In genomic region chr16:88759245-88759975, GRCh38 we compare ENCODE assay signal across 7 cellular contexts. TPM values are rescaled to one million over a fixed set of nuclear protein-coding genes. Genes with fewer than 3 reads are reported as not detected.
A peak's percentile ranks its signal among the peaks of the same experiment; 100 is the strongest.
DNase-seq lines count a peak whose midpoint lies in the region; ATAC-seq and TF ChIP-seq lines count a peak whose summit lies in the region.
"Had no signal": no experiment of that assay in that cellular context is flagged by ENCODE, and none has a peak within 500 bp of the region (broad histone marks: within the 10 kb centered on the region; RNA-seq: fewer than 3 reads in every experiment).

No MANE protein-coding gene starts in this region.

- peaks cover 21% of the 10 kb centered on the region for H3K4me1 ChIP-seq in CD8-positive, alpha-beta memory T cell (ENCODE audit: insufficient read depth, low read length)
- H3K4me1 ChIP-seq in lower lobe of right lung = peaks cover 76% of the 10 kb centered on the region

- H3K27me3 Mint-ChIP-seq in CD8-positive, alpha-beta memory T cell = no peaks in the 10 kb centered on the region

- no peaks in the 10 kb centered on the region for H3K9me3 ChIP-seq in CD8-positive, alpha-beta memory T cell (ENCODE audit: low read length)
- H3K9me3 ChIP-seq in lower lobe of right lung = no peaks in the 10 kb centered on the region
- H3K9me3 ChIP-seq: SJSA1 had no signal

- peak overlapping the region; percentile 38 for H3K27ac ChIP-seq in CD8-positive, alpha-beta memory T cell (ENCODE audit: low read depth, low read length)
- peak overlapping the region; percentile 51 for H3K27ac ChIP-seq in lower lobe of right lung
- H3K27ac ChIP-seq: SJSA1 had no signal

- no peak for TF ChIP-seq CTCF in lower lobe of right lung (IDR thresholded peaks at IDR 0.05)

- peaks cover 19 to 58% (median 23%) of the 10 kb centered on the region in 3 donors for H3K4me1 Mint-ChIP-seq in CD8-positive, alpha-beta memory T cell

- intact Hi-C loops in lower lobe of right lung (cut with DNase I) = no loop called here

- H3K36me3 ChIP-seq in CD8-positive, alpha-beta memory T cell (ENCODE audit: insufficient read depth, low read length) = no peaks in the 10 kb centered on the region
- H3K36me3 ChIP-seq in lower lobe of right lung = peaks cover 14% of the 10 kb centered on the region

- no peak overlapping the region for H3K4me3 ChIP-seq in CD8-positive, alpha-beta memory T cell (ENCODE audit: low read length)
- peak overlapping the region; percentile 17 for H3K4me3 ChIP-seq in lower lobe of right lung
- H3K4me3 ChIP-seq: SJSA1 had no signal

- peak in 4 of 5 donors; percentile 31 to 73 (median 38) for DNase-seq in CD8-positive, alpha-beta memory T cell
- peak; percentile 48 for DNase-seq in activated CD4-positive, alpha-beta T cell treated with anti-CD3 and anti-CD28 coated beads for 48 hours
- peak; percentile 80 for DNase-seq in lower lobe of right lung

- CTCF ChIA-PET in CD8-positive, alpha-beta memory T cell (lab: Charles Lee) = interaction anchor here (1.0 to 2.3 kb wide), 6 partner anchors 12 to 98 kb away, joined by 4 to 16 read pairs (median 5); no protein-coding TSS in a partner anchor

- POLR2A ChIA-PET in CD8-positive, alpha-beta memory T cell (lab: Charles Lee) = interaction anchor here (1.0 kb wide), 1 partner anchor 21 kb away, joined by 4 read pairs; no protein-coding TSS in a partner anchor

- H3K9me3 Mint-ChIP-seq in CD8-positive, alpha-beta memory T cell = no peaks in the 10 kb centered on the region

- peak overlapping the region in 6 of 7 donors; percentile 54 to 83 (median 68) for H3K4me3 Mint-ChIP-seq in CD8-positive, alpha-beta memory T cell

- ATAC-seq in lower lobe of right lung = peak; percentile 36 to 47
- no peak for ATAC-seq in HG02870 (IDR thresholded peaks at IDR 0.05; ENCODE audit: unreplicated experiment)
- ATAC-seq in GM21723 (IDR thresholded peaks at IDR 0.05; ENCODE audit: unreplicated experiment) = no peak
- ATAC-seq in HG03378 (IDR thresholded peaks at IDR 0.05; ENCODE audit: unreplicated experiment) = no peak

- peaks cover 0 to 25% (median 1%) of the 10 kb centered on the region in 3 donors for H3K36me3 Mint-ChIP-seq in CD8-positive, alpha-beta memory T cell

- H3K27me3 ChIP-seq in CD8-positive, alpha-beta memory T cell (ENCODE audit: insufficient read depth, low read length, poor library complexity, severe bottlenecking) = no peaks in the 10 kb centered on the region
- H3K27me3 ChIP-seq in lower lobe of right lung (ENCODE audit: low read depth) = no peaks in the 10 kb centered on the region
- H3K27me3 ChIP-seq: SJSA1 had no signal

- peak overlapping the region in 7 of 8 donors; percentile 37 to 93 (median 85) for H3K27ac Mint-ChIP-seq in CD8-positive, alpha-beta memory T cell

RNA-seq across cellular contexts. Expression of gene PIEZO1, which starts 25.6 kb away (rescaled TPM):
- total RNA-seq in CD8-positive, alpha-beta memory T cell = 100 to 1,000 TPM; 215 to 230 TPM
- 58.4 TPM for polyA plus RNA-seq in CD8-positive, alpha-beta memory T cell
- total RNA-seq in lower lobe of right lung = 164 TPM

RNA-seq across cellular contexts. Expression of gene CDT1, which starts 44.2 kb away (rescaled TPM):
- 100 to 1,000 TPM in 1 of 2 experiments, 10 to 100 TPM in 1; 97.6 to 106 TPM for total RNA-seq in CD8-positive, alpha-beta memory T cell
- 0.26 TPM for polyA plus RNA-seq in CD8-positive, alpha-beta memory T cell
- total RNA-seq in lower lobe of right lung = 3.5 TPM

RNA-seq across cellular contexts. Expression of gene APRT, which starts 52.3 kb away (rescaled TPM):
- 100 to 1,000 TPM; 338 to 348 TPM for total RNA-seq in CD8-positive, alpha-beta memory T cell
- 490 TPM for polyA plus RNA-seq in CD8-positive, alpha-beta memory T cell
- 87.8 TPM for total RNA-seq in lower lobe of right lung

RNA-seq across cellular contexts. Expression of gene CTU2, which starts 53.1 kb away (rescaled TPM):
- total RNA-seq in CD8-positive, alpha-beta memory T cell = 10 to 100 TPM; 68.6 to 69.0 TPM
- 21.6 TPM for polyA plus RNA-seq in CD8-positive, alpha-beta memory T cell
- 14.5 TPM for total RNA-seq in lower lobe of right lung

RNA-seq across cellular contexts. Expression of gene RNF166, which starts 53.2 kb away (rescaled TPM):
- 10 to 100 TPM; 51.7 to 56.2 TPM for total RNA-seq in CD8-positive, alpha-beta memory T cell
- 122 TPM for polyA plus RNA-seq in CD8-positive, alpha-beta memory T cell
- 61.9 TPM for total RNA-seq in lower lobe of right lung

Comparison
In these comparisons a context has a peak if more than half of its experiments do, and no peak if none do; other contexts are left out.
1. ATAC-seq: peak in lower lobe of right lung (2 of 2); none in HG02870 (single experiment), GM21723 (single experiment) and HG03378 (single experiment).
2. RNA of gene CDT1, which starts 44.2 kb away (total RNA-seq): 97.6 to 106 TPM in CD8-positive, alpha-beta memory T cell; 3.5 TPM in lower lobe of right lung (single experiment); every median in the first group is over 10 times any median in the second.
3. Peak in every context shown above with its lines, with median percentiles within 50 percentile points of each other: DNase-seq.